In genomic region chr19:56080669-56081401, GRCh38 we compare ENCODE assay signal across 8 cellular contexts. TPM values are rescaled to one million over a fixed set of nuclear protein-coding genes. Genes with fewer than 3 reads are reported as not detected.
DNase-seq lines count a peak whose midpoint lies in the region; ATAC-seq and TF ChIP-seq lines count a peak whose summit lies in the region.

No MANE protein-coding gene starts in this region.

- H3K27me3 Mint-ChIP-seq in CD14-positive monocyte (ENCODE audit: low read depth in 3 of 3), result peaks cover 14 to 31% (median 26%) of the 10 kb centered on the region in 3 donors
- no peaks in the 10 kb centered on the region for H3K27me3 Mint-ChIP-seq in osteocyte (ENCODE audit: unreplicated experiment)

- TF ChIP-seq POLR2A in Raji (IDR thresholded peaks at IDR 0.05; ENCODE audit: insufficient read depth, low read depth, low read length) (peak; percentile 28; the same call in 1 of the 2 replicates), suprapubic skin (IDR thresholded peaks at IDR 0.05) (no peak)

- H3K4me3 ChIP-seq in HUES64 (ENCODE audit: low read length) (peak overlapping the region; percentile 55), suprapubic skin (peak overlapping the region; percentile 46)

- TF ChIP-seq CTCF in CD14-positive monocyte (IDR thresholded peaks at IDR 0.05) (peak; percentile 56), osteocyte (IDR thresholded peaks at IDR 0.05) (peak; percentile 66), suprapubic skin (IDR thresholded peaks at IDR 0.05) (peak; percentile 31)

- H3K4me3 Mint-ChIP-seq in CD14-positive monocyte (peak overlapping the region; percentile 77 to 94), osteocyte (ENCODE audit: unreplicated experiment) (peak overlapping the region; percentile 78)

- H3K27me3 ChIP-seq in HUES64 (ENCODE audit: insufficient read depth, low read length) (0 out of 2 replicates have a peak, but pooled peaks cover 4% of the 10 kb centered on the region), suprapubic skin (no peaks in the 10 kb centered on the region)

- 6% methylated on average over 36 of the region's 36 CpGs for WGBS in HUES64
- under 1% methylated on average over 23 of the region's 36 CpGs for WGBS in suprapubic skin

- H3K27ac ChIP-seq in HUES64 (ENCODE audit: low read depth, low read length), result no peak overlapping the region
- no peak overlapping the region for H3K27ac ChIP-seq in suprapubic skin

- peaks cover 0 to 5% (median 1%) of the 10 kb centered on the region in 7 donors for H3K9me3 Mint-ChIP-seq in CD14-positive monocyte
- H3K9me3 Mint-ChIP-seq in osteocyte (ENCODE audit: unreplicated experiment), result no peaks in the 10 kb centered on the region

- intact Hi-C loops in CD14-positive monocyte (cut with micrococcal nuclease), result no loop called here

- H3K36me3 Mint-ChIP-seq in CD14-positive monocyte (peaks cover 0 to 5% of the 10 kb centered on the region in 2 donors), osteocyte (ENCODE audit: unreplicated experiment) (no peaks in the 10 kb centered on the region)

- TF ChIP-seq EP300 in suprapubic skin (IDR thresholded peaks at IDR 0.05), result no peak

- peaks cover 6% of the 10 kb centered on the region; the same call in 1 of the 2 replicates for H3K36me3 ChIP-seq in HUES64 (ENCODE audit: insufficient read depth, low read length)
- no peaks in the 10 kb centered on the region for H3K36me3 ChIP-seq in suprapubic skin

- H3K27ac Mint-ChIP-seq in CD14-positive monocyte, result peak overlapping the region; percentile 4 to 82 (median 66)
- peak overlapping the region; percentile 89 for H3K27ac Mint-ChIP-seq in osteocyte (ENCODE audit: unreplicated experiment)

- peak; percentile 66 for DNase-seq in CD14-positive monocyte (ENCODE audit: low spot score)
- peak; percentile 33 to 42 (median 40) for DNase-seq in activated naive CD4-positive, alpha-beta T cell (lab: John Stamatoyannopoulos, UW)
- DNase-seq in glomerular visceral epithelial cell (ENCODE audit: extremely low spot score), result peak; percentile 74
- DNase-seq in osteocyte (ENCODE audit: extremely low spot score, unreplicated experiment), result peak; percentile 94
- DNase-seq in suprapubic skin (ENCODE audit: low spot score in 2 of 2), result no peak

- H3K4me1 ChIP-seq in HUES64 (ENCODE audit: insufficient read depth, low read length), result peaks cover 6% of the 10 kb centered on the region
- H3K4me1 ChIP-seq in suprapubic skin, result peaks cover 14% of the 10 kb centered on the region

- H3K4me1 Mint-ChIP-seq in CD14-positive monocyte, result peaks cover 20% of the 10 kb centered on the region
- peaks cover 10% of the 10 kb centered on the region for H3K4me1 Mint-ChIP-seq in osteocyte (ENCODE audit: unreplicated experiment)

- peak; percentile 73 for ATAC-seq in GM19452 (IDR thresholded peaks at IDR 0.05; ENCODE audit: unreplicated experiment)

- no peak overlapping the region for H3K9ac ChIP-seq in HUES64 (ENCODE audit: low read depth, low read length)

- H3K9me3 ChIP-seq in HUES64 (ENCODE audit: insufficient read depth, low read depth, low read length) (no peaks in the 10 kb centered on the region), suprapubic skin (no peaks in the 10 kb centered on the region)

RNA-seq across cellular contexts. Expression of gene ZNF787, which starts 40.3 kb away (rescaled TPM):
- polyA plus RNA-seq in CD14-positive monocyte, result 1 to 10 TPM; 1.2 to 1.8 TPM
- 34.4 TPM for polyA plus RNA-seq in HUES64 (2013, experiment 1 of 2)
- polyA plus RNA-seq in HUES64 (2013, experiment 2 of 2), result 34.4 TPM
- total RNA-seq in osteocyte (27.8 and 31.4 TPM in 2 replicates), suprapubic skin (10 to 100 TPM in 3 of 4 donors, 1 to 10 TPM in 1; 9.6 to 16.3 (median 14.3) TPM)

Comparison
In these comparisons a context has a peak if more than half of its experiments do, and no peak if none do; other contexts are left out.
1. DNase-seq: peak in CD14-positive monocyte (single experiment), activated naive CD4-positive, alpha-beta T cell (4 of 4), glomerular visceral epithelial cell (single experiment) and osteocyte (single experiment); none in suprapubic skin (0 of 2).
2. Peak in every context shown above with its lines, with median percentiles within 50 percentile points of each other: CTCF ChIP-seq.